ENCODE assay signal across 17 cellular contexts in genomic region chr19:42067315-42067888, GRCh38. TPM values are rescaled to one million over a fixed set of nuclear protein-coding genes. Genes with fewer than 3 reads are reported as not detected.
DNase-seq lines count a peak whose midpoint lies in the region; ATAC-seq and TF ChIP-seq lines count a peak whose summit lies in the region.
"Had no signal": no experiment of that assay in that cellular context is flagged by ENCODE, and none has a peak within 500 bp of the region (broad histone marks: within the 10 kb centered on the region; RNA-seq: fewer than 3 reads in every experiment).

No MANE protein-coding gene starts in this region.

- no peak for ATAC-seq in foreskin keratinocyte

- H3K9me2 ChIP-seq in neural cell (ENCODE audit: insufficient read depth, low read length), result no peaks in the 10 kb centered on the region

- H3K27me3 ChIP-seq in BLaER1 (no peaks in the 10 kb centered on the region), dorsolateral prefrontal cortex (peaks cover 0 to 31% (median 0%) of the 10 kb centered on the region in 45 donors), neural cell (ENCODE audit: insufficient read depth, low read depth, low read length) (no peaks in the 10 kb centered on the region), foreskin keratinocyte (peaks cover 45% of the 10 kb centered on the region)

- no peak for TF ChIP-seq RAD21 in neural cell (conservative IDR thresholded peaks at IDR 0.05)

- 0 out of 2 replicates have a peak overlapping the region, but pooled peaks have one; percentile 89 for H3K27ac ChIP-seq in BLaER1
- H3K27ac ChIP-seq in HEK293 (ENCODE audit: extremely low read depth, low read depth, low read length), result no peak overlapping the region
- H3K27ac ChIP-seq in dorsolateral prefrontal cortex, result peak overlapping the region in 3 of 59 donors; percentile 9 to 29 (median 21)
- H3K27ac ChIP-seq in neural cell (ENCODE audit: low read length), result peak overlapping the region; percentile 92
- H3K27ac ChIP-seq in foreskin keratinocyte, result no peak overlapping the region
- H3K27ac ChIP-seq: HL-60 had no signal

- intact Hi-C loops in dorsolateral prefrontal cortex (cut with DNase I), result no loop called here

- no peak overlapping the region for H2AFZ ChIP-seq in neural cell (ENCODE audit: low read depth, low read length)

- TF ChIP-seq EP300 in neural cell (conservative IDR thresholded peaks at IDR 0.05; ENCODE audit: poor library complexity, severe bottlenecking), result no peak

- CTCF ChIA-PET in HEK293 (lab: Yijun Ruan, JAX), result interaction anchor here (0.6 to 1.1 kb wide), 3 partner anchors 15 to 32 kb away, joined by 3 to 4 read pairs (median 3); no protein-coding TSS in a partner anchor

- peaks cover 58% of the 10 kb centered on the region for H3K79me2 ChIP-seq in neural cell (replicated peaks; ENCODE audit: insufficient read depth, low read length)

- DNase-seq in dorsolateral prefrontal cortex, result peak in 1 of 10 donors; percentile 53
- no peak for DNase-seq in foreskin keratinocyte
- no peak for DNase-seq in NCI-H524 (lab: John Stamatoyannopoulos, UW)
- DNase-seq in activated CD4-positive, alpha-beta T cell treated with anti-CD3 and anti-CD28 coated beads for 4 hours, result no peak
- DNase-seq: COR-L47; MV-4-11; NCI-H1417 treated with DMSO at 0.1 percent for 48 hours; NCI-H1930; NCI-H226; NK-92 treated with Interleukin-12 subunit alpha and Interleukin-12 subunit beta, amount 100 ng/mL, for 24 hours; SHP77 treated with DMSO at 0.1 percent for 48 hours had no signal

- H3K9me3 ChIP-seq in BLaER1, result no peaks in the 10 kb centered on the region
- H3K9me3 ChIP-seq in HEK293 (ENCODE audit: control insufficient read depth, insufficient read depth, low read depth, low read length), result no peaks in the 10 kb centered on the region
- H3K9me3 ChIP-seq in neural cell (ENCODE audit: low read length), result no peaks in the 10 kb centered on the region
- H3K9me3 ChIP-seq: HAP-1 had no signal

- peaks cover 51% of the 10 kb centered on the region for H4K20me1 ChIP-seq in BLaER1
- H4K20me1 ChIP-seq in neural cell (ENCODE audit: insufficient read depth), result no peaks in the 10 kb centered on the region

- H3K9ac ChIP-seq in BLaER1 (peak overlapping the region; percentile 84; the same call in 1 of the 2 replicates), neural cell (ENCODE audit: low read length) (peak overlapping the region; percentile 96)

- H3K4me2 ChIP-seq in BLaER1 (peak overlapping the region; percentile 97), neural cell (ENCODE audit: low read length) (peak overlapping the region; percentile 88)

- H3K4me3 ChIP-seq in BLaER1, result peak overlapping the region; percentile 73; the same call in 1 of the 2 replicates
- H3K4me3 ChIP-seq in HEK293 (ENCODE audit: low read depth, low read length), result no peak overlapping the region
- peak overlapping the region in 43 of 59 donors; percentile 3 to 74 (median 66) for H3K4me3 ChIP-seq in dorsolateral prefrontal cortex
- peak overlapping the region; percentile 90 for H3K4me3 ChIP-seq in neural cell (ENCODE audit: low read length)
- H3K4me3 ChIP-seq: HAP-1 had no signal

- no peak for TF ChIP-seq CTCF in HEK293 (tag by site-specific recombination; IDR thresholded peaks at IDR 0.05)
- TF ChIP-seq CTCF in dorsolateral prefrontal cortex (IDR thresholded peaks at IDR 0.05 in 54 of 56, conservative IDR thresholded peaks at IDR 0.05 in 2 of 56; ENCODE audit: low read depth in 1 of 56, partially characterized antibody in 56 of 56), result no peak
- no peak for TF ChIP-seq CTCF in neural cell (IDR thresholded peaks at IDR 0.05; ENCODE audit: poor library complexity, severe bottlenecking)
- TF ChIP-seq CTCF in foreskin keratinocyte (conservative IDR thresholded peaks at IDR 0.05), result no peak

- peaks cover 3% of the 10 kb centered on the region for H3F3A ChIP-seq in neural cell (ENCODE audit: insufficient read depth, low read length, poor library complexity, severe bottlenecking)

- H3K4me1 ChIP-seq in BLaER1 (peaks cover 77% of the 10 kb centered on the region), HEK293 (ENCODE audit: control insufficient read depth, insufficient read depth, low read length) (no peaks in the 10 kb centered on the region), foreskin keratinocyte (no peaks in the 10 kb centered on the region)
- H3K4me1 ChIP-seq: HAP-1 had no signal

- H3K36me3 ChIP-seq in BLaER1 (peaks cover 35% of the 10 kb centered on the region), HEK293 (ENCODE audit: control insufficient read depth in 2 of 2, insufficient read depth in 1 of 2, low read length in 2 of 2) (no peaks in the 10 kb centered on the region), neural cell (ENCODE audit: insufficient read depth, low read length) (no peaks in the 10 kb centered on the region)
- H3K36me3 ChIP-seq: HAP-1 had no signal

- POLR2A ChIA-PET in HEK293 (lab: Yijun Ruan, JAX), result no interaction called here

TF ChIP-seq in HEK293, 187 proteins besides CTCF, POLR2A, EP300 and RAD21 (continues in another document):
- TF ChIP-seq ZNF785 (tag by site-specific recombination; IDR thresholded peaks at IDR 0.05) (no peak), SCRT1 (tag by site-specific recombination; IDR thresholded peaks at IDR 0.05; ENCODE audit: borderline replicate concordance) (peak; percentile 83), SCRT2 (tag by site-specific recombination; IDR thresholded peaks at IDR 0.05) (peak; percentile 59), ZNF837 (tag by site-specific recombination; IDR thresholded peaks at IDR 0.05) (no peak), OVOL3 (tag by site-specific recombination; IDR thresholded peaks at IDR 0.05) (no peak), ZNF449 (tag by site-specific recombination; IDR thresholded peaks at IDR 0.05) (no peak), EGR2 (tag by site-specific recombination; IDR thresholded peaks at IDR 0.05; ENCODE audit: low read depth) (peak; percentile 45; the same call in 1 of the 2 replicates)

TF ChIP-seq in neural cell, 6 proteins besides CTCF, POLR2A, EP300 and RAD21:
- TF ChIP-seq TAF1 (IDR thresholded peaks at IDR 0.05; ENCODE audit: low read depth) (no peak), EZH2 (IDR thresholded peaks at IDR 0.05; ENCODE audit: borderline replicate concordance, insufficient read depth, low read length, poor library complexity, severe bottlenecking) (no peak), POLR2AphosphoS5 (IDR thresholded peaks at IDR 0.05) (no peak), SMC3 (conservative IDR thresholded peaks at IDR 0.05; ENCODE audit: poor library complexity) (no peak), MXI1 (conservative IDR thresholded peaks at IDR 0.05; ENCODE audit: poor library complexity, severe bottlenecking) (no peak), REST (IDR thresholded peaks at IDR 0.05; ENCODE audit: borderline replicate concordance) (no peak)

RNA-seq across cellular contexts. Expression of gene GRIK5, which starts 2.6 kb away (rescaled TPM):
- total RNA-seq in dorsolateral prefrontal cortex (100 to 1,000 TPM in 1 of 120 experiments, 10 to 100 TPM in 119; 27.5 to 116 (median 63.3) TPM), foreskin keratinocyte (0.07 and 0.11 TPM in 2 replicates)
- polyA plus RNA-seq in neural cell (22.4 and 28.3 TPM in 2 replicates), foreskin keratinocyte (0.06 and 0.19 TPM in 2 replicates)
- polyA minus RNA-seq in neural cell, result 25.6 and 26.6 TPM in 2 replicates
- total RNA-seq: RPMI7951 had no signal

RNA-seq across cellular contexts. Expression of gene ZNF574, which starts 8.6 kb away (rescaled TPM):
- 10 to 100 TPM in 119 of 120 experiments, 1 to 10 TPM in 1; 10.0 to 20.4 (median 14.5) TPM for total RNA-seq in dorsolateral prefrontal cortex
- polyA plus RNA-seq in neural cell, result 7.0 and 11.0 TPM in 2 replicates
- 27.1 and 29.7 TPM in 2 replicates for polyA minus RNA-seq in neural cell
- total RNA-seq in foreskin keratinocyte, result 16.0 and 17.7 TPM in 2 replicates
- polyA plus RNA-seq in foreskin keratinocyte, result 11.9 and 12.0 TPM in 2 replicates

Comparison
In these comparisons a context has a peak if more than half of its experiments do, and no peak if none do; other contexts are left out.
1. H3K27ac ChIP-seq: peak in BLaER1 (single experiment) and neural cell (single experiment); none in HEK293 (single experiment) and foreskin keratinocyte (single experiment).
2. RNA of gene GRIK5, which starts 2.6 kb away (total RNA-seq): 27.5 to 116 TPM in dorsolateral prefrontal cortex; 0.07 to 0.11 TPM in foreskin keratinocyte; every median in the first group is over 10 times any median in the second.